ENCODE assay signal across 1 cellular context in the genomic region with DNA sequence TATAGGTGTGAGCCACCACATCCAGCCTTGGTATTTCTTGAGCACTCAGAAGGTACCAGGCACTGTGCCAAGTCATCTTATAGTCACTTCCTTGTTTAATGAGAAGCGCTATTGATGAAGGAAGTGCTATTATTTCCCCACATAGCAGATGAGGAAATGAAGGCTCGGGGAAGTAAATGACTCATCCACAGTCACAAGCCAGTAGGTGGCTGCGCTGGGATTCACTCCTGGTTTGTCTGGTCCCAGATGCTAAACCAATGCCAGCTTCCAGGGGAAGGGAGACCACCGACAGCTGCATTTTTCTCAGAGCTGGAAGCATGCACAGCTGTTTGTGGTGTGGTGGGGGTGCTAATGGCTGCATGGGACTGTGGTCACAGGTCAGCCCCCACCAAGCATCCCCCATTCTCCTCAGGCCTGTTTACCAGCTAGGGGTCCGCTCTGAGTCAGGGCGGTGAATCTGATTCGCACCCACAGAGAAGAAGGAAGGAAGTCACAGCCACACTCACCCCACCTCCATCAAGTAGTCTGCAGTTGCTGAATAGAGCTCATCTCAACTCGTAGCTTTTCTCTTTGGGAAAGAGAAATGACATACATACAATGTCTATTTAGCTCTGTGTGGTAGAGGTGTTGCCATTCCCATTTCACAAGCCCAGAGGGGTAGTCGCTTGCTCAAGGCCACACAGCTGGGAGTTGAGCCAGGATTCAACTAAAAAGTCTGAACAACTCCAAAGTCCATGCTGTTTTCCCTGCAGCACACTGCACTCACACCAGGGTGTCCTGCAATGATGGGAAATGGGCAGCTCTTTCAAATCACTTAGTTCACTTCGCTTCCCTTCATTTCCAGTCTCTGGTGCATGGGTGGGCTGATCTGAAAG.
A peak's percentile ranks its signal among the peaks of the same experiment; 100 is the strongest.
TF ChIP-seq lines count a peak whose summit lies in the region.

No MANE protein-coding gene starts in this region.

TF ChIP-seq in HepG2, 621 proteins besides CTCF, POLR2A, EP300 and RAD21 (continued from another document and continues in another):
- TF ChIP-seq RFX5 (IDR thresholded peaks at IDR 0.05; ENCODE audit: low read depth, low read length) (no peak), DR1 (CRISPR knock-in tag; IDR thresholded peaks at IDR 0.05) (no peak), ZBTB26 (CRISPR knock-in tag; IDR thresholded peaks at IDR 0.05; ENCODE audit: borderline replicate concordance) (0 out of 2 replicates have a peak, but pooled peaks have one; percentile 20), USF2 (IDR thresholded peaks at IDR 0.05; ENCODE audit: low read depth, low read length) (no peak), USF2 (CRISPR knock-in tag; IDR thresholded peaks at IDR 0.05; ENCODE audit: borderline replicate concordance) (no peak), ZNF773 (CRISPR knock-in tag; IDR thresholded peaks at IDR 0.05; ENCODE audit: borderline replicate concordance) (no peak), KDM5B (CRISPR knock-in tag; IDR thresholded peaks at IDR 0.05; ENCODE audit: borderline replicate concordance) (no peak), PHF8 (CRISPR knock-in tag; IDR thresholded peaks at IDR 0.05) (no peak), ATF4 (CRISPR knock-in tag; IDR thresholded peaks at IDR 0.05) (no peak), SP1 (IDR thresholded peaks at IDR 0.05) (no peak), SP1 (CRISPR knock-in tag; IDR thresholded peaks at IDR 0.05) (no peak), JARID2 (CRISPR knock-in tag; IDR thresholded peaks at IDR 0.05; ENCODE audit: insufficient replicate concordance) (no peak), ZNF766 (CRISPR knock-in tag; IDR thresholded peaks at IDR 0.05; ENCODE audit: borderline replicate concordance) (no peak), SIN3A (IDR thresholded peaks at IDR 0.05; ENCODE audit: borderline replicate concordance, low read depth, low read length) (no peak), ZC3H4 (CRISPR knock-in tag; IDR thresholded peaks at IDR 0.05; ENCODE audit: borderline replicate concordance) (no peak), ZNF407 (CRISPR knock-in tag; IDR thresholded peaks at IDR 0.05; ENCODE audit: not compliant biosample characterization) (no peak), FOXK2 (IDR thresholded peaks at IDR 0.05) (no peak), WIZ (CRISPR knock-in tag; IDR thresholded peaks at IDR 0.05) (no peak), ERF (CRISPR knock-in tag; IDR thresholded peaks at IDR 0.05) (0 out of 2 replicates have a peak, but pooled peaks have one; percentile 13), ZNF101 (CRISPR knock-in tag; IDR thresholded peaks at IDR 0.05; ENCODE audit: borderline replicate concordance, low read depth) (no peak), SNAI1 (CRISPR knock-in tag; IDR thresholded peaks at IDR 0.05; ENCODE audit: borderline replicate concordance) (no peak), KLF9 (CRISPR knock-in tag; IDR thresholded peaks at IDR 0.05; ENCODE audit: low read depth) (no peak), ZMAT3 (CRISPR knock-in tag; conservative IDR thresholded peaks at IDR 0.05) (no peak)
- TF ChIP-seq, protein P1, sequence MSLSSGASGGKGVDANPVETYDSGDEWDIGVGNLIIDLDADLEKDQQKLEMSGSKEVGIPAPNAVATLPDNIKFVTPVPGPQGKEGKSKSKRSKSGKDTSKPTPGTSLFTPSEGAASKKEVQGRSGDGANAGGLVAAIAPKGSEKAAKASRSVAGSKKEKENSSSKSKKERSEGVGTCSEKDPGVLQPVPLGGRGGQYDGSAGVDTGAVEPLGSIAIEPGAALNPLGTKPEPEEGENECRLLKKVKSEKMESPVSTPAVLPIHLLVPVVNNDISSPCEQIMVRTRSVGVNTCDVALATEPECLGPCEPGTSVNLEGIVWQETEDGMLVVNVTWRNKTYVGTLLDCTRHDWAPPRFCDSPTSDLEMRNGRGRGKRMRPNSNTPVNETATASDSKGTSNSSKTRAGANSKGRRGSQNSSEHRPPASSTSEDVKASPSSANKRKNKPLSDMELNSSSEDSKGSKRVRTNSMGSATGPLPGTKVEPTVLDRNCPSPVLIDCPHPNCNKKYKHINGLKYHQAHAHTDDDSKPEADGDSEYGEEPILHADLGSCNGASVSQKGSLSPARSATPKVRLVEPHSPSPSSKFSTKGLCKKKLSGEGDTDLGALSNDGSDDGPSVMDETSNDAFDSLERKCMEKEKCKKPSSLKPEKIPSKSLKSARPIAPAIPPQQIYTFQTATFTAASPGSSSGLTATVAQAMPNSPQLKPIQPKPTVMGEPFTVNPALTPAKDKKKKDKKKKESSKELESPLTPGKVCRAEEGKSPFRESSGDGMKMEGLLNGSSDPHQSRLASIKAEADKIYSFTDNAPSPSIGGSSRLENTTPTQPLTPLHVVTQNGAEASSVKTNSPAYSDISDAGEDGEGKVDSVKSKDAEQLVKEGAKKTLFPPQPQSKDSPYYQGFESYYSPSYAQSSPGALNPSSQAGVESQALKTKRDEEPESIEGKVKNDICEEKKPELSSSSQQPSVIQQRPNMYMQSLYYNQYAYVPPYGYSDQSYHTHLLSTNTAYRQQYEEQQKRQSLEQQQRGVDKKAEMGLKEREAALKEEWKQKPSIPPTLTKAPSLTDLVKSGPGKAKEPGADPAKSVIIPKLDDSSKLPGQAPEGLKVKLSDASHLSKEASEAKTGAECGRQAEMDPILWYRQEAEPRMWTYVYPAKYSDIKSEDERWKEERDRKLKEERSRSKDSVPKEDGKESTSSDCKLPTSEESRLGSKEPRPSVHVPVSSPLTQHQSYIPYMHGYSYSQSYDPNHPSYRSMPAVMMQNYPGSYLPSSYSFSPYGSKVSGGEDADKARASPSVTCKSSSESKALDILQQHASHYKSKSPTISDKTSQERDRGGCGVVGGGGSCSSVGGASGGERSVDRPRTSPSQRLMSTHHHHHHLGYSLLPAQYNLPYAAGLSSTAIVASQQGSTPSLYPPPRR (CRISPR knock-in tag; IDR thresholded peaks at IDR 0.05; ENCODE audit: borderline replicate concordance): 0 out of 2 replicates have a peak, but pooled peaks have one; percentile 41
- TF ChIP-seq, protein P2, sequence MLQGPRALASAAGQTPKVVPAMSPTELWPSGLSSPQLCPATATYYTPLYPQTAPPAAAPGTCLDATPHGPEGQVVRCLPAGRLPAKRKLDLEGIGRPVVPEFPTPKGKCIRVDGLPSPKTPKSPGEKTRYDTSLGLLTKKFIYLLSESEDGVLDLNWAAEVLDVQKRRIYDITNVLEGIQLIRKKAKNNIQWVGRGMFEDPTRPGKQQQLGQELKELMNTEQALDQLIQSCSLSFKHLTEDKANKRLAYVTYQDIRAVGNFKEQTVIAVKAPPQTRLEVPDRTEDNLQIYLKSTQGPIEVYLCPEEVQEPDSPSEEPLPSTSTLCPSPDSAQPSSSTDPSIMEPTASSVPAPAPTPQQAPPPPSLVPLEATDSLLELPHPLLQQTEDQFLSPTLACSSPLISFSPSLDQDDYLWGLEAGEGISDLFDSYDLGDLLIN (CRISPR knock-in tag; IDR thresholded peaks at IDR 0.05; ENCODE audit: borderline replicate concordance): no peak
- TF ChIP-seq, protein P3, sequence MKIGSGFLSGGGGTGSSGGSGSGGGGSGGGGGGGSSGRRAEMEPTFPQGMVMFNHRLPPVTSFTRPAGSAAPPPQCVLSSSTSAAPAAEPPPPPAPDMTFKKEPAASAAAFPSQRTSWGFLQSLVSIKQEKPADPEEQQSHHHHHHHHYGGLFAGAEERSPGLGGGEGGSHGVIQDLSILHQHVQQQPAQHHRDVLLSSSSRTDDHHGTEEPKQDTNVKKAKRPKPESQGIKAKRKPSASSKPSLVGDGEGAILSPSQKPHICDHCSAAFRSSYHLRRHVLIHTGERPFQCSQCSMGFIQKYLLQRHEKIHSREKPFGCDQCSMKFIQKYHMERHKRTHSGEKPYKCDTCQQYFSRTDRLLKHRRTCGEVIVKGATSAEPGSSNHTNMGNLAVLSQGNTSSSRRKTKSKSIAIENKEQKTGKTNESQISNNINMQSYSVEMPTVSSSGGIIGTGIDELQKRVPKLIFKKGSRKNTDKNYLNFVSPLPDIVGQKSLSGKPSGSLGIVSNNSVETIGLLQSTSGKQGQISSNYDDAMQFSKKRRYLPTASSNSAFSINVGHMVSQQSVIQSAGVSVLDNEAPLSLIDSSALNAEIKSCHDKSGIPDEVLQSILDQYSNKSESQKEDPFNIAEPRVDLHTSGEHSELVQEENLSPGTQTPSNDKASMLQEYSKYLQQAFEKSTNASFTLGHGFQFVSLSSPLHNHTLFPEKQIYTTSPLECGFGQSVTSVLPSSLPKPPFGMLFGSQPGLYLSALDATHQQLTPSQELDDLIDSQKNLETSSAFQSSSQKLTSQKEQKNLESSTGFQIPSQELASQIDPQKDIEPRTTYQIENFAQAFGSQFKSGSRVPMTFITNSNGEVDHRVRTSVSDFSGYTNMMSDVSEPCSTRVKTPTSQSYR (CRISPR knock-in tag; IDR thresholded peaks at IDR 0.05; ENCODE audit: borderline replicate concordance): no peak; the same call in 1 of the 2 replicates
- TF ChIP-seq, protein P4, sequence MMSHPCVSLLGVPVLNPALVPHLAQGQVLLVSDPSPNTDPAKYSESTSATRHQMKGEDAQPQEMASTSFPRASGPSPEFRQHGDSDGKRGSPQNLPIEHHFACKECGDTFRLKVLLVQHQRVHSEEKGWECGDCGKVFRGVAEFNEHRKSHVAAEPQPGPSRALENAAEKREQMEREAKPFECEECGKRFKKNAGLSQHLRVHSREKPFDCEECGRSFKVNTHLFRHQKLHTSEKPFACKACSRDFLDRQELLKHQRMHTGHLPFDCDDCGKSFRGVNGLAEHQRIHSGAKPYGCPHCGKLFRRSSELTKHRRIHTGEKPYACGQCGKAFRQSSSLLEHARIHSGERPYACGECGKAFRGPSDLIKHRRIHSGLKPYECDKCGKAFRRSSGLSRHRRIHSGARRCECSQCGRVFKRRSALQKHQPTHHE (CRISPR knock-in tag; IDR thresholded peaks at IDR 0.05; ENCODE audit: borderline replicate concordance): no peak
